4 cellular contexts compared by ENCODE assay signal in the genomic region with DNA sequence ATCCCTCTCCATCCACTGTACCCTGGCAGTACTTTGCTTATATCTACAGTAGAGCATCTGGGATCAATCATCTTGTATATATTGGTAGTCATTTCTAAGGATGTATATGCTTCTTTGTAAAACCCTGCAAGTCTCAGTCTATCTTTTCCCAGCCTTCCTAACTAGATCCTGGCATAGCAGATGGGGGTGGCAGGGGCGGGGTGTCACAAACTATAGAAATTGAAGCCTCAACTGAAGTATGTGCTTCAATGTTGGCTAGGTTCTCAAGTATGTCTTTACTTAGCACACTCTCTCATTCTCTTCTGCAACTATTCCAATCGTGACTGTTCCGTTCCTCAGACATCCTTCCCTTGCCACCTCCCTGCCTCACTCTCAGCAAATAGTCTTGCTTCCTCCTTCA.
"Had no signal": no experiment of that assay in that cellular context is flagged by ENCODE, and none has a peak within 500 bp of the region (broad histone marks: within the 10 kb centered on the region; RNA-seq: fewer than 3 reads in every experiment).

No MANE protein-coding gene starts in this region.

- DNase-seq: H9, HCEC 1CT, IMR-90 had no signal

- H3K4me2 ChIP-seq: GM23338 had no signal

- H3K4me3 ChIP-seq: GM23338 had no signal

- H2AFZ ChIP-seq: GM23338 had no signal
